In genomic region chr10:22825841-22826240, GRCh38 we compare ENCODE assay signal across 1 cellular context.
TF ChIP-seq lines count a peak whose summit lies in the region.

No MANE protein-coding gene starts in this region.

TF ChIP-seq in K562, 482 proteins besides CTCF, POLR2A, EP300 and RAD21 (continued from another document):
- TF ChIP-seq ZNF318 (IDR thresholded peaks at IDR 0.05; ENCODE audit: borderline replicate concordance in 1 of 2, low read depth in 1 of 2) (no peak), GABPA (tag; conservative IDR thresholded peaks at IDR 0.05; ENCODE audit: low read depth) (peak; percentile 66), BRCA1 (IDR thresholded peaks at IDR 0.05) (no peak), BRCA1 (CRISPR knock-in tag; IDR thresholded peaks at IDR 0.05) (no peak), THAP7 (CRISPR knock-in tag; IDR thresholded peaks at IDR 0.05) (no peak), E2F4 (CRISPR knock-in tag; IDR thresholded peaks at IDR 0.05; ENCODE audit: low read depth) (peak; percentile 59; the same call in 1 of the 2 replicates), ZBTB40 (IDR thresholded peaks at IDR 0.05) (peak; percentile 51), ZBTB40 (CRISPR knock-in tag; IDR thresholded peaks at IDR 0.05) (no peak), CC2D1A (IDR thresholded peaks at IDR 0.05) (peak; percentile 78; the same call in 1 of the 2 replicates)
